ENCODE assay signal across 2 cellular contexts in the genomic region with DNA sequence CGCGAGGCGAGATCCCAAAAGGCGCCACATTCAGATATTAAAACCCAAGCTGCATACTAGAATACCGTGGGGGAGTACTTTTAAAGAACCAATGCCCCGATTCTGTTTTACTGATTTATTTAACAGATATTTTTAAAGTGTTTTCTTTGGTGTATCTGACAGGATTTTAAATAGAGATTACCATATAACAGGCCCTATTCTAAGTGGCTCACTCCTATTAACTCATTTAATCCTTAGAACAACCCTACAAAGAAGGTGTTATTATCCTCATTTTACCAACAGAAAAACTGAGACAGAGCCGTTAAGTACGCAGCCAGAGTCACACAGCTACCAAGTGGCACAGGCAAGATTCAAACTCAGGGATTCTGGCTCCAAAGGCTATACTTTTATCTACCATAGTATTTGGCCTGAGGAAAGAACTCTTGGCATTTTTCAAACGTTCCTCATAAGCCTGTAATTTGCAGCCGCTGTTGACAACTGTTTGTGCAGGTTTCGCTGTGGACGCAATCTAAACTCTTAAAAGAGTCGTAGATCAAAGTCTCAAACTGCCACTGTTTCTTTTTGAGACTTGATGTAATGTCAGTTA.
TF ChIP-seq lines count a peak whose summit lies in the region.

No MANE protein-coding gene starts in this region.

TF ChIP-seq in SK-N-SH, 30 proteins besides CTCF, POLR2A, EP300 and RAD21 (continued from another document):
- TF ChIP-seq, protein P1, sequence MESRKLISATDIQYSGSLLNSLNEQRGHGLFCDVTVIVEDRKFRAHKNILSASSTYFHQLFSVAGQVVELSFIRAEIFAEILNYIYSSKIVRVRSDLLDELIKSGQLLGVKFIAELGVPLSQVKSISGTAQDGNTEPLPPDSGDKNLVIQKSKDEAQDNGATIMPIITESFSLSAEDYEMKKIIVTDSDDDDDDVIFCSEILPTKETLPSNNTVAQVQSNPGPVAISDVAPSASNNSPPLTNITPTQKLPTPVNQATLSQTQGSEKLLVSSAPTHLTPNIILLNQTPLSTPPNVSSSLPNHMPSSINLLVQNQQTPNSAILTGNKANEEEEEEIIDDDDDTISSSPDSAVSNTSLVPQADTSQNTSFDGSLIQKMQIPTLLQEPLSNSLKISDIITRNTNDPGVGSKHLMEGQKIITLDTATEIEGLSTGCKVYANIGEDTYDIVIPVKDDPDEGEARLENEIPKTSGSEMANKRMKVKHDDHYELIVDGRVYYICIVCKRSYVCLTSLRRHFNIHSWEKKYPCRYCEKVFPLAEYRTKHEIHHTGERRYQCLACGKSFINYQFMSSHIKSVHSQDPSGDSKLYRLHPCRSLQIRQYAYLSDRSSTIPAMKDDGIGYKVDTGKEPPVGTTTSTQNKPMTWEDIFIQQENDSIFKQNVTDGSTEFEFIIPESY (IDR thresholded peaks at IDR 0.05; ENCODE audit: borderline replicate concordance, low read depth), result peak; percentile 97; the same call in 1 of the 2 replicates
- TF ChIP-seq, protein P2, sequence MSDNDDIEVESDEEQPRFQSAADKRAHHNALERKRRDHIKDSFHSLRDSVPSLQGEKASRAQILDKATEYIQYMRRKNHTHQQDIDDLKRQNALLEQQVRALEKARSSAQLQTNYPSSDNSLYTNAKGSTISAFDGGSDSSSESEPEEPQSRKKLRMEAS (IDR thresholded peaks at IDR 0.05; ENCODE audit: low read depth), result peak; percentile 72

TF ChIP-seq in SK-N-SH treated with all-trans-retinoic acid at 6 μM for 48 hours, 23 proteins besides CTCF, POLR2A, EP300 and RAD21 (continued from another document):
- TF ChIP-seq, protein P3, sequence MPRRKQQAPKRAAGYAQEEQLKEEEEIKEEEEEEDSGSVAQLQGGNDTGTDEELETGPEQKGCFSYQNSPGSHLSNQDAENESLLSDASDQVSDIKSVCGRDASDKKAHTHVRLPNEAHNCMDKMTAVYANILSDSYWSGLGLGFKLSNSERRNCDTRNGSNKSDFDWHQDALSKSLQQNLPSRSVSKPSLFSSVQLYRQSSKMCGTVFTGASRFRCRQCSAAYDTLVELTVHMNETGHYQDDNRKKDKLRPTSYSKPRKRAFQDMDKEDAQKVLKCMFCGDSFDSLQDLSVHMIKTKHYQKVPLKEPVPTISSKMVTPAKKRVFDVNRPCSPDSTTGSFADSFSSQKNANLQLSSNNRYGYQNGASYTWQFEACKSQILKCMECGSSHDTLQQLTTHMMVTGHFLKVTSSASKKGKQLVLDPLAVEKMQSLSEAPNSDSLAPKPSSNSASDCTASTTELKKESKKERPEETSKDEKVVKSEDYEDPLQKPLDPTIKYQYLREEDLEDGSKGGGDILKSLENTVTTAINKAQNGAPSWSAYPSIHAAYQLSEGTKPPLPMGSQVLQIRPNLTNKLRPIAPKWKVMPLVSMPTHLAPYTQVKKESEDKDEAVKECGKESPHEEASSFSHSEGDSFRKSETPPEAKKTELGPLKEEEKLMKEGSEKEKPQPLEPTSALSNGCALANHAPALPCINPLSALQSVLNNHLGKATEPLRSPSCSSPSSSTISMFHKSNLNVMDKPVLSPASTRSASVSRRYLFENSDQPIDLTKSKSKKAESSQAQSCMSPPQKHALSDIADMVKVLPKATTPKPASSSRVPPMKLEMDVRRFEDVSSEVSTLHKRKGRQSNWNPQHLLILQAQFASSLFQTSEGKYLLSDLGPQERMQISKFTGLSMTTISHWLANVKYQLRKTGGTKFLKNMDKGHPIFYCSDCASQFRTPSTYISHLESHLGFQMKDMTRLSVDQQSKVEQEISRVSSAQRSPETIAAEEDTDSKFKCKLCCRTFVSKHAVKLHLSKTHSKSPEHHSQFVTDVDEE (CRISPR knock-in tag; IDR thresholded peaks at IDR 0.05), result no peak
- no peak for TF ChIP-seq SNAI2 (CRISPR knock-in tag; IDR thresholded peaks at IDR 0.05)
- TF ChIP-seq ZNF565 (CRISPR knock-in tag; conservative IDR thresholded peaks at IDR 0.05; ENCODE audit: low read depth), result no peak
- TF ChIP-seq RARB (CRISPR knock-in tag; IDR thresholded peaks at IDR 0.05), result no peak
